ENCODE assay signal across 12 cellular contexts in genomic region chr7:66146701-66147100, GRCh38. TPM values are rescaled to one million over a fixed set of nuclear protein-coding genes. Genes with fewer than 3 reads are reported as not detected.
DNase-seq lines count a peak whose midpoint lies in the region; ATAC-seq and TF ChIP-seq lines count a peak whose summit lies in the region.
"Had no signal": no experiment of that assay in that cellular context is flagged by ENCODE, and none has a peak within 500 bp of the region (broad histone marks: within the 10 kb centered on the region; RNA-seq: fewer than 3 reads in every experiment).

No MANE protein-coding gene starts in this region.

- TF ChIP-seq EP300 in gastroesophageal sphincter (IDR thresholded peaks at IDR 0.05) = no peak

- H3K36me3 Mint-ChIP-seq in MCF 10A (ENCODE audit: insufficient read depth, unreplicated experiment) (peaks cover 74% of the 10 kb centered on the region), T-helper 17 cell (ENCODE audit: low read depth) (peaks cover 11% of the 10 kb centered on the region)

- POLR2A ChIA-PET in MCF 10A (lab: Yijun Ruan, JAX) = no interaction called here

- H3K4me1 ChIP-seq in mammary epithelial cell (ENCODE audit: insufficient read depth, low read length) (peaks cover 32% of the 10 kb centered on the region), gastroesophageal sphincter (peaks cover 0 to 95% (median 22%) of the 10 kb centered on the region in 3 donors), uterus (peaks cover 0 to 11% of the 10 kb centered on the region in 2 donors)

- TF ChIP-seq POLR2A in gastroesophageal sphincter (IDR thresholded peaks at IDR 0.05) (no peak), uterus (IDR thresholded peaks at IDR 0.05) (no peak)

- no peaks in the 10 kb centered on the region for H3K9me3 Mint-ChIP-seq in MCF 10A (ENCODE audit: unreplicated experiment)

- dilution Hi-C loops in mammary epithelial cell (cut with HindIII; ENCODE audit: low sequenced_read_pairs) = no loop called here

- TF ChIP-seq CTCF in MCF 10A (IDR thresholded peaks at IDR 0.05; ENCODE audit: unreplicated experiment) (no peak), mammary epithelial cell (conservative IDR thresholded peaks at IDR 0.05 in 1 of 2, IDR thresholded peaks at IDR 0.05 in 1 of 2; ENCODE audit: extremely low read depth in 1 of 2, insufficient read depth in 1 of 2, low read depth in 1 of 2, low read length in 2 of 2) (no peak), gastroesophageal sphincter (IDR thresholded peaks at IDR 0.05) (no peak), uterus (IDR thresholded peaks at IDR 0.05) (no peak)

- no peak for DNase-seq in MCF 10A (ENCODE audit: unreplicated experiment)
- no peak for DNase-seq in mammary epithelial cell
- no peak for DNase-seq in T-helper 17 cell
- DNase-seq in uterus = no peak
- DNase-seq: activated CD4-positive, alpha-beta T cell treated with anti-CD3 and anti-CD28 coated beads, Interleukin-2, amount 50 U/mL, for 1 hour; aorta; mesendoderm; NCI-H2029 had no signal

- no peak overlapping the region for H3K4me3 ChIP-seq in mammary epithelial cell (replicated peaks in 1 of 3; ENCODE audit: insufficient read depth in 1 of 3, low read depth in 2 of 3, low read length in 3 of 3)
- H3K4me3 ChIP-seq in gastroesophageal sphincter = no peak overlapping the region
- H3K4me3 ChIP-seq in uterus = no peak overlapping the region

- CTCF ChIA-PET in MCF 10A (lab: Yijun Ruan, JAX) = interaction anchor here (0.7 to 1.0 kb wide), 2 partner anchors 96 to 116 kb away, joined by 3 to 5 read pairs; no protein-coding TSS in a partner anchor
- CTCF ChIA-PET in mammary epithelial cell (lab: Charles Lee; ENCODE audit: low non-redundant PET) = no interaction called here

- ATAC-seq in T-helper 17 cell (no peak), gastroesophageal sphincter (no peak), GM19395 (IDR thresholded peaks at IDR 0.05; ENCODE audit: unreplicated experiment) (no peak), HG02623 (IDR thresholded peaks at IDR 0.05; ENCODE audit: unreplicated experiment) (no peak), HG03175 (IDR thresholded peaks at IDR 0.05; ENCODE audit: unreplicated experiment) (no peak)

- no peak overlapping the region for H3K9ac ChIP-seq in mammary epithelial cell (ENCODE audit: insufficient read depth, low read length)

- 91% methylated on average over 5 of the region's 5 CpGs for WGBS in mammary epithelial cell (ENCODE audit: low coverage, missing lambda C conversion rate)
- 47 to 59% methylated on average over 2 to 3 of the region's 5 CpGs for WGBS in gastroesophageal sphincter (ENCODE audit: low coverage in 1 of 2), 2 donors

- in situ Hi-C loops in mammary epithelial cell (cut with MboI; ENCODE audit: low sequenced_read_pairs in 2 of 2) = no loop called here

- no peaks in the 10 kb centered on the region for H4K20me1 ChIP-seq in mammary epithelial cell (ENCODE audit: insufficient read depth, low read length)

- intact Hi-C loops in MCF 10A (cut with micrococcal nuclease) = no loop called here
- intact Hi-C loops in mammary epithelial cell (cut with micrococcal nuclease) = loop anchor here (10.0 kb wide), 1 partner anchor 268 kb away; no protein-coding TSS in a partner anchor
- intact Hi-C loops in uterus (cut with DNase I; ENCODE audit: low total_unique reads) = loop anchor here (10.0 kb wide), 1 partner anchor 58 kb away; the partner anchor contains the start of gene TPST1

- H3K4me3 Mint-ChIP-seq in MCF 10A (ENCODE audit: unreplicated experiment) (no peak overlapping the region), T-helper 17 cell (no peak overlapping the region)

- H3K27me3 Mint-ChIP-seq in MCF 10A (ENCODE audit: insufficient read depth, unreplicated experiment) = no peaks in the 10 kb centered on the region
- no peaks in the 10 kb centered on the region for H3K27me3 Mint-ChIP-seq in T-helper 17 cell

- H3K27ac ChIP-seq in mammary epithelial cell (ENCODE audit: insufficient read depth, low read depth, low read length) (no peak overlapping the region), gastroesophageal sphincter (peak overlapping the region in 3 of 4 donors; percentile 37 to 65 (median 53)), uterus (peak overlapping the region; percentile 45 to 62)

- no peak overlapping the region for H3K4me2 ChIP-seq in mammary epithelial cell (ENCODE audit: insufficient read depth, low read depth, low read length)

- no peak overlapping the region for H2AFZ ChIP-seq in mammary epithelial cell (ENCODE audit: low read depth, low read length)

- H3K9me3 ChIP-seq in mammary epithelial cell (replicated peaks; ENCODE audit: insufficient read depth, low read length) (no peaks in the 10 kb centered on the region), T-helper 17 cell (ENCODE audit: control insufficient read depth, low read length, poor library complexity, severe bottlenecking) (no peaks in the 10 kb centered on the region), gastroesophageal sphincter (no peaks in the 10 kb centered on the region), uterus (no peaks in the 10 kb centered on the region)

- H3K4me1 Mint-ChIP-seq in MCF 10A (ENCODE audit: insufficient read depth, unreplicated experiment) (peaks cover 19% of the 10 kb centered on the region), T-helper 17 cell (peaks cover 18% of the 10 kb centered on the region)

- peaks cover 3% of the 10 kb centered on the region for H3K36me3 ChIP-seq in mammary epithelial cell (ENCODE audit: insufficient read depth, low read length)
- H3K36me3 ChIP-seq in gastroesophageal sphincter = peaks cover 0 to 67% of the 10 kb centered on the region in 2 donors
- H3K36me3 ChIP-seq in uterus = no peaks in the 10 kb centered on the region

- H3K27me3 ChIP-seq in mammary epithelial cell (ENCODE audit: insufficient read depth, low read length) (no peaks in the 10 kb centered on the region), gastroesophageal sphincter (no peaks in the 10 kb centered on the region), uterus (no peaks in the 10 kb centered on the region)

- no TSS peak for BruUV-seq in MCF 10A (replicated peaks; lab: Mats Ljungman, UMichigan)
- BruUV-seq in mammary epithelial cell (replicated peaks; lab: Mats Ljungman, UMichigan) = no TSS peak

- H3K27ac Mint-ChIP-seq in MCF 10A (ENCODE audit: low read depth, unreplicated experiment) (peak overlapping the region; percentile 42), T-helper 17 cell (peak overlapping the region; percentile 88)

- H3K79me2 ChIP-seq in mammary epithelial cell (ENCODE audit: insufficient read depth, low read length) = peaks cover 36% of the 10 kb centered on the region

RNA-seq across cellular contexts. Expression of gene CRCP, which starts 32.1 kb away (rescaled TPM):
- 27.5 and 39.8 TPM in 2 replicates for total RNA-seq in MCF 10A (2022)
- total RNA-seq in mammary epithelial cell = 10 to 100 TPM; 34.7 to 35.3 TPM
- polyA plus RNA-seq in mammary epithelial cell = 34.1 TPM
- 123 TPM for polyA minus RNA-seq in mammary epithelial cell
- 10 to 100 TPM; 35.2 to 40.3 TPM for total RNA-seq in T-helper 17 cell
- 10 to 100 TPM; 42.8 to 75.8 (median 59.0) TPM for total RNA-seq in gastroesophageal sphincter
- total RNA-seq in uterus = 10 to 100 TPM in 3 of 4 donors, 1 to 10 TPM in 1; 8.5 to 39.7 (median 37.6) TPM

RNA-seq across cellular contexts. Expression of gene TPST1, which starts 58.4 kb away (rescaled TPM):
- total RNA-seq in MCF 10A (2022) = 3.2 and 8.7 TPM in 2 replicates
- total RNA-seq in mammary epithelial cell = 10 to 100 TPM; 36.8 to 90.7 TPM
- polyA plus RNA-seq in mammary epithelial cell = 40.2 TPM
- polyA minus RNA-seq in mammary epithelial cell = 52.2 TPM
- under 1 TPM; 0.65 TPM for total RNA-seq in T-helper 17 cell
- 10 to 100 TPM; 11.0 to 25.3 (median 19.8) TPM for total RNA-seq in gastroesophageal sphincter
- total RNA-seq in uterus = 10 to 100 TPM; 21.0 to 97.0 (median 34.8) TPM
